ENCODE assay signal across 11 cellular contexts in the genomic region with DNA sequence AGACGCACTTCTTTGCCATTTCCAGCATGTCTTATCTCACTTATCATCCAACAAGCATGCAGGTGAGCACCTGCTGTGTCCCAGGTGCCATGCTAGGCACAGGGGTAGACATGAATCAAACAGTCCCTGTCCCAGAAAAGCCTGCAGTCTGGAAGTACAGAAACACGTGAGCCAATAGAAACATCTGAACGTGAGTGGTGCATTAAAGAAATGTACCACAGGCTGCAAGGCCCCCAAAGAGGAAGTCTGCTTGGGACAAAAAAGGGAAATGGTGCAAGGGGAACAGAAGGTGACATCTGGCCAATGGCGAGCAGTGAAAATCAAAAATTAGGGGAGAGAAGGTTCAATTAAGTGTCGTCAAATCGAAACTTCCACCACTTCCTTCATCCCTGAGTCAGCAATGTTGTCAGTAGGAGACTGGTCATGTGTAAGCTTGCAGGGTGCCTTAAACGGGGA. TPM values are rescaled to one million over a fixed set of nuclear protein-coding genes. Genes with fewer than 3 reads are reported as not detected.
DNase-seq lines count a peak whose midpoint lies in the region; ATAC-seq and TF ChIP-seq lines count a peak whose summit lies in the region.
"Had no signal": no experiment of that assay in that cellular context is flagged by ENCODE, and none has a peak within 500 bp of the region (broad histone marks: within the 10 kb centered on the region; RNA-seq: fewer than 3 reads in every experiment).

No MANE protein-coding gene starts in this region.

- H3K4me1 ChIP-seq in ascending aorta = peaks cover 0 to 8% of the 10 kb centered on the region in 2 donors

- intact Hi-C loops in ascending aorta (cut with DNase I) = loop anchor here (1.0 to 2.0 kb wide), 4 partner anchors 165 to 468 kb away; partner anchors contain the start of gene EPAS1

- ATAC-seq in GM18498 (IDR thresholded peaks at IDR 0.05; ENCODE audit: unreplicated experiment) = peak; percentile 33
- peak; percentile 33 for ATAC-seq in HG02885 (IDR thresholded peaks at IDR 0.05; ENCODE audit: poor library complexity, unreplicated experiment)
- ATAC-seq in HG03442 (IDR thresholded peaks at IDR 0.05; ENCODE audit: unreplicated experiment) = no peak

- no peaks in the 10 kb centered on the region for H3K27me3 ChIP-seq in ascending aorta

- H3K9me3 ChIP-seq in ascending aorta = no peaks in the 10 kb centered on the region

- DNase-seq in SIG-M5 treated with dmso at 0.1 percent for 504 hours (lab: John Stamatoyannopoulos, UW; ENCODE audit: unreplicated experiment) = peak; percentile 99
- peak; percentile 37 for DNase-seq in midbrain (lab: John Stamatoyannopoulos, UW)
- no peak for DNase-seq in NCI-H2029 treated with DMSO at 0.1 percent for 48 hours (lab: John Stamatoyannopoulos, UW)
- DNase-seq in effector CD8-positive, alpha-beta T cell (lab: John Stamatoyannopoulos, UW) = no peak
- no peak for DNase-seq in ascending aorta (ENCODE audit: low spot score in 2 of 2)
- DNase-seq: NCI-H510A had no signal

- TF ChIP-seq CTCF in ascending aorta (IDR thresholded peaks at IDR 0.05) = peak in 1 of 3 experiments; percentile 3

- no peaks in the 10 kb centered on the region for H3K36me3 ChIP-seq in ascending aorta

- H3K27ac ChIP-seq in ascending aorta = no peak overlapping the region

- H3K4me3 ChIP-seq in ascending aorta = no peak overlapping the region

RNA-seq across cellular contexts. Expression of gene TMEM247, which starts 17.6 kb away (rescaled TPM):
- total RNA-seq in ascending aorta = not detected
- total RNA-seq: glomerular endothelial cell, skeletal muscle tissue had no signal

Comparison
In these comparisons a context has a peak if more than half of its experiments do, and no peak if none do; other contexts are left out.
1. DNase-seq: peak in SIG-M5 treated with dmso at 0.1 percent for 504 hours (single experiment) and midbrain (single experiment); none in NCI-H2029 treated with DMSO at 0.1 percent for 48 hours (single experiment), effector CD8-positive, alpha-beta T cell (single experiment) and ascending aorta (0 of 2).